In the genomic region with DNA sequence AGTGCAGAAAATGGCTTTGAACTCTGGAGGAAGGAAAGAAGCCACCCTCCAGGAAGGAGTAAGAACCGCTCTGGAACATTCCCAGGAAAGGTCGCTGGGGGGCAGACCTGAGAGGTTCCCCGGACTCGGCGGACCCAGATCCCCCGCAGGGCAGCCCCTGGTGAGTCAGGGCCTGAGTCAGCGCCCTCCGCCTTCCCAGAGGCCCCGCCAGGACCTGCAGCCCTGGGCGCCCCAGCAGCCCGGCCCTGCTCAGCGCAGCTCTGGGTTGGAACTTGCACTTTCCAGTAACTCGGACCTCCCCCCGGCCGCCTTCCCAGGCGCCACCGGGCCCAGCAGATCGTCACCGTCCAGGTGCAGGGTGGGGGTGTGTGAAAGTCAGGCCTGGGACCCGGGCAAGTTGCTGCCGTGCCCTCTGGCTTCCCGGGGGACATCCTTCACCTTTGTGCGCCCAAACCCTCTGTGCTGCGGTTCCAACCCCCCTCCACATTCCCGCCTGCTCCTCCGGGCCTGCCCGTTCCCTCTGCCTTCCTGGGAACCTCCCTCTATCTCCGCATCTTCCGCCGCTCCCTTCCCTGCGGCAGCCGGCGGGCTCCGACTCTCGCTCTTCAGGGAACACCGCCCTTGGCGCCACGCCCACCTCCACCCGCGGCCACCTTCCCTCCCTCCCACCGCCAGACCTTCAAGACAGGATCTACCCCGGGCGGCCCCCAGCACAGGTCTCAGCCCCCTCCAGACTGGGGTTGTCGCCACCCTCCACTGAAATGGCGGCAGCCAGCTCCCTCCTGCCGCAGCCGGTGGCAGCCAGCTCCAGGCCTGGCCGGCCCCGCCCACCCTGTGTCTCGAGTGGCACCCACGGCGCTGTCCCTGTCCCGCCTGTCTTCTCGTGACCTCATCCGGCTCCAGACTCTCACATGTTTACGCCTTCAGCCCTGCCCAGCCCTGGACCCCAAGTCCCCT, we compare ENCODE assay signal across 8 cellular contexts. TPM values are rescaled to one million over a fixed set of nuclear protein-coding genes. Genes with fewer than 3 reads are reported as not detected.
DNase-seq lines count a peak whose midpoint lies in the region; ATAC-seq and TF ChIP-seq lines count a peak whose summit lies in the region.

No MANE protein-coding gene starts in this region.

- 1% methylated on average over 56 of the region's 56 CpGs for WGBS in right cardiac atrium

- no peaks in the 10 kb centered on the region for H3K27me3 ChIP-seq in right cardiac atrium (ENCODE audit: control insufficient read depth, insufficient read depth)
- no peaks in the 10 kb centered on the region for H3K27me3 ChIP-seq in uterus

- ATAC-seq in HG02588 (IDR thresholded peaks at IDR 0.05; ENCODE audit: unreplicated experiment), result peak; percentile 81
- ATAC-seq in right cardiac atrium, result peak; percentile 93 to 97

- intact Hi-C loops in right cardiac atrium (cut with DNase I) (no loop called here), uterus (cut with DNase I; ENCODE audit: low total_unique reads) (loop anchor here (10.0 kb wide), 1 partner anchor 61 kb away; no protein-coding TSS in a partner anchor)

- TF ChIP-seq CTCF in GM12864 (IDR thresholded peaks at IDR 0.05; ENCODE audit: low read depth, low read length, missing control alignments) (peak; percentile 85), uterus (IDR thresholded peaks at IDR 0.05) (peak; percentile 56 to 77 (median 60))

- H3K27ac ChIP-seq in right cardiac atrium (ENCODE audit: low read length), result peak overlapping the region; percentile 96
- H3K27ac ChIP-seq in uterus, result peak overlapping the region; percentile 97 to 99

- no peaks in the 10 kb centered on the region for H3K36me3 ChIP-seq in uterus

- H3K4me3 ChIP-seq in GM12864 (ENCODE audit: low read depth, low read length) (peak overlapping the region; percentile 82), right cardiac atrium (ENCODE audit: low read length) (peak overlapping the region; percentile 57), uterus (peak overlapping the region; percentile 52 to 80)

- H3K9me3 ChIP-seq in right cardiac atrium (ENCODE audit: control insufficient read depth, low read length) (no peaks in the 10 kb centered on the region), uterus (no peaks in the 10 kb centered on the region)

- peak; percentile 58 to 84 for TF ChIP-seq POLR2A in uterus (IDR thresholded peaks at IDR 0.05)

- H3K4me1 ChIP-seq in right cardiac atrium (ENCODE audit: control insufficient read depth, insufficient read depth, low read length), result peaks cover 4% of the 10 kb centered on the region
- peaks cover 4 to 18% of the 10 kb centered on the region in 2 donors for H3K4me1 ChIP-seq in uterus

- DNase-seq in GM12864 (ENCODE audit: low read depth), result peak; percentile 34
- DNase-seq in NCI-H128 (lab: John Stamatoyannopoulos, UW; ENCODE audit: unreplicated experiment), result peak; percentile 34
- peak; percentile 41 to 90 (median 68) for DNase-seq in T-helper 2 cell
- DNase-seq in anterior cingulate cortex (lab: John Stamatoyannopoulos, UW), result peak in 51 of 58 donors; percentile 31 to 91 (median 72)
- DNase-seq in right cardiac atrium, result peak; percentile 96 to 97 (median 96)
- peak; percentile 85 for DNase-seq in putamen (ENCODE audit: low spot score)
- DNase-seq in uterus, result peak; percentile 97 to 98

RNA-seq across cellular contexts. Expression of a gene that starts 36.8 kb away (rescaled TPM):
- total RNA-seq in right cardiac atrium, result not detected
- not detected for polyA plus RNA-seq in right cardiac atrium
- total RNA-seq in uterus, result under 1 TPM in 1 of 4 donors, not detected in 3; 0.41 TPM

Comparison
In these comparisons a context has a peak if more than half of its experiments do, and no peak if none do; other contexts are left out.
1. Peak in every context shown above with its lines: DNase-seq, ATAC-seq, H3K4me3 ChIP-seq and H3K27ac ChIP-seq.
2. DNase-seq: peak in every context shown above with its lines; median percentile 98 in uterus; 96 in right cardiac atrium; 85 in putamen; 72 in anterior cingulate cortex; 68 in T-helper 2 cell; 34 in GM12864; 34 in NCI-H128.